In genomic region chr17:74981318-74981978, GRCh38 we compare ENCODE assay signal across 8 cellular contexts. TPM values are rescaled to one million over a fixed set of nuclear protein-coding genes. Genes with fewer than 3 reads are reported as not detected.
A peak's percentile ranks its signal among the peaks of the same experiment; 100 is the strongest.
DNase-seq lines count a peak whose midpoint lies in the region; ATAC-seq, FAIRE-seq and TF ChIP-seq lines count a peak whose summit lies in the region.

No MANE protein-coding gene starts in this region.

- TF ChIP-seq CTCF in HL-60 (IDR thresholded peaks at IDR 0.05; ENCODE audit: insufficient read depth, low read length), result no peak

- peak overlapping the region; percentile 46 for H3K27ac Mint-ChIP-seq in activated naive CD8-positive, alpha-beta T cell
- peak overlapping the region; percentile 70 for H3K27ac Mint-ChIP-seq in stimulated activated naive B cell treated with anti-CD40 and anti-IgM and Interleukin-4, amounts not matched to agents 10 μg/mL and 1 μg/mL and 100 μg/mL, for 72 hours

- H3K27me3 Mint-ChIP-seq in activated naive CD8-positive, alpha-beta T cell, result no peaks in the 10 kb centered on the region
- peaks cover 25 to 26% of the 10 kb centered on the region in 2 donors for H3K27me3 Mint-ChIP-seq in stimulated activated naive B cell treated with anti-CD40 and anti-IgM and Interleukin-4, amounts not matched to agents 10 μg/mL and 1 μg/mL and 100 μg/mL, for 72 hours

- H3K9ac ChIP-seq in iPS-18a (ENCODE audit: low read length), result peak overlapping the region; percentile 76

- H3K36me3 Mint-ChIP-seq in activated naive CD8-positive, alpha-beta T cell, result no peaks in the 10 kb centered on the region
- no peaks in the 10 kb centered on the region for H3K36me3 Mint-ChIP-seq in stimulated activated naive B cell treated with anti-CD40 and anti-IgM and Interleukin-4, amounts not matched to agents 10 μg/mL and 1 μg/mL and 100 μg/mL, for 72 hours

- no peak overlapping the region for H3K27ac ChIP-seq in HL-60 (replicated peaks)
- H3K27ac ChIP-seq in iPS-18a (ENCODE audit: low read length), result no peak overlapping the region

- no peaks in the 10 kb centered on the region for H3K9me3 Mint-ChIP-seq in activated naive CD8-positive, alpha-beta T cell (ENCODE audit: low read depth)
- no peaks in the 10 kb centered on the region for H3K9me3 Mint-ChIP-seq in stimulated activated naive B cell treated with anti-CD40 and anti-IgM and Interleukin-4, amounts not matched to agents 10 μg/mL and 1 μg/mL and 100 μg/mL, for 72 hours

- H3K27me3 ChIP-seq in HL-60 (ENCODE audit: insufficient read depth, poor library complexity, severe bottlenecking) (peaks cover 2% of the 10 kb centered on the region), iPS-18a (ENCODE audit: control insufficient read depth, insufficient read depth, low read length) (no peaks in the 10 kb centered on the region)

- H3K36me3 ChIP-seq in iPS-18a (ENCODE audit: control insufficient read depth, low read depth, low read length), result no peaks in the 10 kb centered on the region

- peaks cover 12% of the 10 kb centered on the region for H3K4me1 Mint-ChIP-seq in activated naive CD8-positive, alpha-beta T cell (ENCODE audit: low read depth)
- peaks cover 8 to 18% of the 10 kb centered on the region in 2 donors for H3K4me1 Mint-ChIP-seq in stimulated activated naive B cell treated with anti-CD40 and anti-IgM and Interleukin-4, amounts not matched to agents 10 μg/mL and 1 μg/mL and 100 μg/mL, for 72 hours

- DNase-seq in HL-60 (ENCODE audit: low read depth in 1 of 2, low spot score in 1 of 2) (no peak), ACHN (no peak), frontal cortex (ENCODE audit: low spot score in 2 of 2) (no peak)
- no peak for DNase-seq in stimulated activated naive B cell treated with anti-CD40 and anti-IgM and Interleukin-4, amounts not matched to agents 10 μg/mL and 1 μg/mL and 100 μg/mL, for 72 hours
- no peak for DNase-seq in effector CD8-positive, alpha-beta T cell (lab: John Stamatoyannopoulos, UW)

- no peak for FAIRE-seq in frontal cortex (lab: Jason Lieb, UNC)

- peak overlapping the region; percentile 37 for H3K4me3 ChIP-seq in HL-60 (replicated peaks; ENCODE audit: insufficient read depth, low read length)
- H3K4me3 ChIP-seq in iPS-18a (ENCODE audit: low read length), result peak overlapping the region; percentile 92

- in situ Hi-C loops in ACHN (cut with HindIII; ENCODE audit: low pct_ligation_motif_present, low pct_unique_long_range_greater_than_20kb, low sequenced_read_pairs), result no loop called here

- peak overlapping the region; percentile 91 for H3K4me3 Mint-ChIP-seq in activated naive CD8-positive, alpha-beta T cell
- peak overlapping the region; percentile 87 to 89 for H3K4me3 Mint-ChIP-seq in stimulated activated naive B cell treated with anti-CD40 and anti-IgM and Interleukin-4, amounts not matched to agents 10 μg/mL and 1 μg/mL and 100 μg/mL, for 72 hours

- peaks cover 6% of the 10 kb centered on the region for H3K4me1 ChIP-seq in iPS-18a (ENCODE audit: control insufficient read depth, low read depth, low read length)

- no peaks in the 10 kb centered on the region for H3K9me3 ChIP-seq in iPS-18a (ENCODE audit: control insufficient read depth, low read depth, low read length)

- peak in 1 of 2 donors; percentile 3 for ATAC-seq in stimulated activated naive B cell treated with anti-CD40 and anti-IgM and Interleukin-4, amounts not matched to agents 10 μg/mL and 1 μg/mL and 100 μg/mL, for 72 hours (replicated peaks)
- no peak for ATAC-seq in GM21619 (IDR thresholded peaks at IDR 0.05; ENCODE audit: unreplicated experiment)

RNA-seq across cellular contexts. Expression of gene CDR2L, which starts 6.0 kb away (rescaled TPM):
- 3.3 TPM for total RNA-seq in frontal cortex

RNA-seq across cellular contexts. Expression of gene HID1, which starts 8.9 kb away (rescaled TPM):
- 17.1 TPM for total RNA-seq in frontal cortex

RNA-seq across cellular contexts. Expression of gene MRPL58, which starts 31.0 kb away (rescaled TPM):
- 12.6 TPM for total RNA-seq in frontal cortex

RNA-seq across cellular contexts. Expression of gene OTOP3, which starts 45.8 kb away (rescaled TPM):
- total RNA-seq in frontal cortex, result not detected

RNA-seq across cellular contexts. Expression of gene OTOP2, which starts 57.4 kb away (rescaled TPM):
- total RNA-seq in frontal cortex, result not detected
